In genomic region chr6:13761361-13762036, GRCh38 we compare ENCODE assay signal across 9 cellular contexts. TPM values are rescaled to one million over a fixed set of nuclear protein-coding genes. Genes with fewer than 3 reads are reported as not detected.
A peak's percentile ranks its signal among the peaks of the same experiment; 100 is the strongest.
DNase-seq lines count a peak whose midpoint lies in the region; ATAC-seq and TF ChIP-seq lines count a peak whose summit lies in the region.
"Had no signal": no experiment of that assay in that cellular context is flagged by ENCODE, and none has a peak within 500 bp of the region (broad histone marks: within the 10 kb centered on the region; RNA-seq: fewer than 3 reads in every experiment).

No MANE protein-coding gene starts in this region.

- no peak overlapping the region for H3K9ac ChIP-seq in IMR-90 (ENCODE audit: low read depth, low read length)

- H2AK5ac ChIP-seq in IMR-90 (ENCODE audit: low read depth, low read length), result 0 out of 2 replicates have a peak overlapping the region, but pooled peaks have one; percentile 20

- no peaks in the 10 kb centered on the region for H3K27me3 ChIP-seq in IMR-90 (ENCODE audit: control insufficient read depth, insufficient read depth, low read length)

- no peak overlapping the region; the same call in 1 of the 2 replicates for H3K56ac ChIP-seq in IMR-90 (ENCODE audit: extremely low read depth, insufficient read depth, low read length)

- CTCF ChIA-PET in IMR-90 (lab: Yijun Ruan, JAX), result no interaction called here

- TF ChIP-seq CTCF in IMR-90 (conservative IDR thresholded peaks at IDR 0.05; ENCODE audit: low read depth, low read length), result no peak
- no peak for TF ChIP-seq CTCF in fibroblast of the aortic adventitia (IDR thresholded peaks at IDR 0.05; ENCODE audit: insufficient read depth, low read length)
- no peak for TF ChIP-seq CTCF in type B pancreatic cell (conservative IDR thresholded peaks at IDR 0.05)

- H3K4me3 Mint-ChIP-seq in type B pancreatic cell, result no peak overlapping the region

- no peak overlapping the region for H2AFZ ChIP-seq in IMR-90 (replicated peaks; ENCODE audit: low read length, poor library complexity)

- in situ Hi-C loops in IMR-90 (cut with MboI; ENCODE audit: low sequenced_read_pairs), result no loop called here

- no peak overlapping the region for H3K18ac ChIP-seq in IMR-90 (ENCODE audit: low read depth, low read length)

- H2BK15ac ChIP-seq in IMR-90 (ENCODE audit: low read depth, low read length), result no peak overlapping the region; the same call in 2 of the 3 replicates

- BruUV-seq in IMR-90 (replicated peaks; lab: Mats Ljungman, UMichigan), result no TSS peak

- no peak overlapping the region for H3K4me3 ChIP-seq in IMR-90 (ENCODE audit: insufficient read depth, low read depth, low read length)
- H3K4me3 ChIP-seq in fibroblast of the aortic adventitia (ENCODE audit: low read depth, low read length), result peak overlapping the region; percentile 22

- H4K5ac ChIP-seq in IMR-90 (ENCODE audit: low read depth, low read length), result no peak overlapping the region

- no peak overlapping the region for H4K8ac ChIP-seq in IMR-90 (ENCODE audit: low read depth in 2 of 2, low read length in 2 of 2)

- no peak overlapping the region for H3K27ac Mint-ChIP-seq in type B pancreatic cell

- H3K9me3 ChIP-seq in IMR-90 (ENCODE audit: control insufficient read depth, insufficient read depth, low read length), result no peaks in the 10 kb centered on the region

- no CpG with 5 or more reads among the region's 6 CpGs for WGBS in IMR-90 (ENCODE audit: extremely low coverage in 2 of 2, insufficient read length in 1 of 2), 2 experiments

- H3K4me1 Mint-ChIP-seq in type B pancreatic cell (ENCODE audit: unreplicated experiment), result peaks cover 22% of the 10 kb centered on the region

- 0 out of 2 replicates have a peak, but pooled peaks cover 2% of the 10 kb centered on the region for H3K9me1 ChIP-seq in IMR-90 (ENCODE audit: insufficient read depth, low read length)

- POLR2A ChIA-PET in IMR-90 (lab: Charles Lee; ENCODE audit: unreplicated experiment), result no interaction called here

- H3K9me3 Mint-ChIP-seq in type B pancreatic cell, result no peaks in the 10 kb centered on the region

- 0 out of 2 replicates have a peak overlapping the region, but pooled peaks have one; percentile 39 for H3K14ac ChIP-seq in IMR-90 (replicated peaks; ENCODE audit: low read depth, low read length)

- H3K27ac ChIP-seq in IMR-90 (ENCODE audit: insufficient read depth, low read length), result peak overlapping the region; percentile 3; the same call in 1 of the 2 replicates

- 0 out of 2 replicates have a peak overlapping the region, but pooled peaks have one; percentile 16 for H3K23ac ChIP-seq in IMR-90 (ENCODE audit: low read depth, low read length)

- H3K4me1 ChIP-seq in IMR-90 (ENCODE audit: control insufficient read depth, insufficient read depth, low read length), result peaks cover 4% of the 10 kb centered on the region

- dilution Hi-C loops in IMR-90 (cut with HindIII; ENCODE audit: low sequenced_read_pairs, unreplicated experiment), result no loop called here

- H2BK5ac ChIP-seq in IMR-90 (ENCODE audit: low read depth, low read length, poor library complexity, severe bottlenecking), result no peak overlapping the region

- peak overlapping the region; percentile 41; the same call in 1 of the 2 replicates for H3K4ac ChIP-seq in IMR-90 (ENCODE audit: low read depth, low read length)

- no peaks in the 10 kb centered on the region for H3K36me3 ChIP-seq in IMR-90 (ENCODE audit: control insufficient read depth, insufficient read depth, low read length)

- no peak overlapping the region; the same call in 1 of the 2 replicates for H4K91ac ChIP-seq in IMR-90 (ENCODE audit: insufficient read depth, low read depth, low read length)

- H2AK9ac ChIP-seq in IMR-90 (replicated peaks; ENCODE audit: low read depth, low read length, poor library complexity), result no peak overlapping the region

- H3K4me2 ChIP-seq in IMR-90 (ENCODE audit: low read depth, low read length), result no peak overlapping the region

- H3K27me3 Mint-ChIP-seq in type B pancreatic cell, result no peaks in the 10 kb centered on the region

- no peak for TF ChIP-seq RAD21 in IMR-90 (IDR thresholded peaks at IDR 0.05; ENCODE audit: low read length)

- intact Hi-C loops in IMR-90 (cut with micrococcal nuclease), result loop anchor here (2.0 kb wide), 1 partner anchor 147 kb away; the partner anchor contains the start of gene NOL7

- H2BK120ac ChIP-seq in IMR-90 (ENCODE audit: low read depth, low read length), result peak overlapping the region; percentile 47

- no peaks in the 10 kb centered on the region for H3K79me1 ChIP-seq in IMR-90 (ENCODE audit: low read depth in 1 of 2, low read length in 2 of 2)

- H4K20me1 ChIP-seq in IMR-90 (ENCODE audit: insufficient read depth, low read length), result no peaks in the 10 kb centered on the region

- DNase-seq in IMR-90 (peak; percentile 25), amniotic stem cell (lab: John Stamatoyannopoulos, UW) (peak; percentile 60), fibroblast of the aortic adventitia (ENCODE audit: low read depth) (peak; percentile 82), stromal cell of bone marrow (ENCODE audit: low read depth) (peak; percentile 41), type B pancreatic cell (ENCODE audit: extremely low spot score, unreplicated experiment) (no peak), NCI-H1694 treated with DMSO at 0.1 percent for 48 hours (lab: John Stamatoyannopoulos, UW) (no peak), SW480 (ENCODE audit: low spot score) (no peak)
- DNase-seq: activated CD4-positive, CD25-positive, alpha-beta regulatory T cell; activated naive CD4-positive, alpha-beta T cell had no signal

- TF ChIP-seq POLR2A in IMR-90 (IDR thresholded peaks at IDR 0.05; ENCODE audit: low read depth, low read length), result no peak

- no peaks in the 10 kb centered on the region for H3K36me3 Mint-ChIP-seq in type B pancreatic cell

- ATAC-seq in IMR-90 (ENCODE audit: low read depth), result 0 out of 2 replicates have a peak, but pooled peaks have one; percentile 11

- H2BK20ac ChIP-seq in IMR-90 (ENCODE audit: low read depth, low read length), result peak overlapping the region; percentile 38; the same call in 1 of the 2 replicates

TF ChIP-seq in IMR-90, 13 proteins besides CTCF, POLR2A, EP300 and RAD21:
- no peak for TF ChIP-seq BHLHE40 (IDR thresholded peaks at IDR 0.05; ENCODE audit: low read depth, low read length)
- TF ChIP-seq RCOR1 (IDR thresholded peaks at IDR 0.05; ENCODE audit: insufficient replicate concordance, low read length), result no peak
- TF ChIP-seq USF2 (IDR thresholded peaks at IDR 0.05; ENCODE audit: low read depth, low read length), result no peak
- no peak for TF ChIP-seq ELK1 (IDR thresholded peaks at IDR 0.05; ENCODE audit: borderline replicate concordance, low read depth, low read length)
- no peak for TF ChIP-seq SMC3 (IDR thresholded peaks at IDR 0.05; ENCODE audit: low read depth, low read length)
- TF ChIP-seq MAFK (IDR thresholded peaks at IDR 0.05; ENCODE audit: low read depth, low read length), result no peak
- TF ChIP-seq FOS (IDR thresholded peaks at IDR 0.05; ENCODE audit: low read depth, low read length), result no peak
- TF ChIP-seq MXI1 (IDR thresholded peaks at IDR 0.05; ENCODE audit: borderline replicate concordance, low read depth, low read length), result no peak
TF ChIP-seq in IMR-90: peak in this region for 0.

RNA-seq across cellular contexts. Expression of gene RANBP9, which starts 49.9 kb away (rescaled TPM):
- 17.7 and 23.3 TPM in 2 replicates for total RNA-seq in IMR-90 (2012; rRNA removed)
- polyA plus RNA-seq in IMR-90 (2012; rRNA removed), result 22.1 and 27.8 TPM in 2 replicates
- polyA plus RNA-seq in IMR-90 (2012; cell fraction: cytosol; rRNA removed), result 4.6 and 5.4 TPM in 2 replicates
- 3.0 and 31.7 TPM in 2 replicates for polyA plus RNA-seq in IMR-90 (2012; cell fraction: nucleus; rRNA removed; ENCODE audit: low replicate concordance)
- 21.1 and 35.5 TPM in 2 replicates for total RNA-seq in fibroblast of the aortic adventitia (ENCODE audit: low replicate concordance)
- total RNA-seq in type B pancreatic cell (ENCODE audit: low replicate concordance), result 40.4 and 43.4 TPM in 2 replicates

RNA-seq across cellular contexts. Expression of gene MCUR1, which starts 52.9 kb away (rescaled TPM):
- 4.1 and 5.6 TPM in 2 replicates for total RNA-seq in IMR-90 (2012; rRNA removed)
- polyA plus RNA-seq in IMR-90 (2012; rRNA removed), result 6.0 and 6.5 TPM in 2 replicates
- polyA plus RNA-seq in IMR-90 (2012; cell fraction: cytosol; rRNA removed), result 3.9 and 4.3 TPM in 2 replicates
- polyA plus RNA-seq in IMR-90 (2012; cell fraction: nucleus; rRNA removed; ENCODE audit: low replicate concordance), result 2.6 and 2.7 TPM in 2 replicates
- total RNA-seq in fibroblast of the aortic adventitia (ENCODE audit: low replicate concordance), result 7.8 and 12.9 TPM in 2 replicates
- total RNA-seq in type B pancreatic cell (ENCODE audit: low replicate concordance), result 25.3 and 31.6 TPM in 2 replicates

Comparison
In these comparisons a context has a peak if more than half of its experiments do, and no peak if none do; other contexts are left out.
1. DNase-seq: peak in IMR-90 (single experiment), amniotic stem cell (single experiment), fibroblast of the aortic adventitia (single experiment) and stromal cell of bone marrow (single experiment); none in type B pancreatic cell (single experiment), NCI-H1694 treated with DMSO at 0.1 percent for 48 hours (single experiment) and SW480 (single experiment).